Comparison of ENCODE assay signal across 8 cellular contexts in genomic region chr6:118895241-118895561, GRCh38. TPM values are rescaled to one million over a fixed set of nuclear protein-coding genes. Genes with fewer than 3 reads are reported as not detected.
DNase-seq lines count a peak whose midpoint lies in the region; ATAC-seq and TF ChIP-seq lines count a peak whose summit lies in the region.

No MANE protein-coding gene starts in this region.

- peak overlapping the region; percentile 43 for H3K4me2 ChIP-seq in neuronal stem cell (ENCODE audit: insufficient read depth, low read length, poor library complexity, severe bottlenecking)

- no peak for ATAC-seq in effector memory CD8-positive, alpha-beta T cell (replicated peaks)

- no peak overlapping the region for H3K14ac ChIP-seq in neuronal stem cell (ENCODE audit: low read length)

- TF ChIP-seq CTCF in Caco-2 (IDR thresholded peaks at IDR 0.05; ENCODE audit: insufficient read depth in 1 of 2, low read depth in 1 of 2, low read length in 1 of 2, severe bottlenecking in 1 of 2, unreplicated experiment in 1 of 2) = no peak

- no peaks in the 10 kb centered on the region for H3K9me3 Mint-ChIP-seq in Caco-2 (ENCODE audit: unreplicated experiment)
- no peaks in the 10 kb centered on the region for H3K9me3 Mint-ChIP-seq in effector memory CD8-positive, alpha-beta T cell

- no peaks in the 10 kb centered on the region for H3K4me1 Mint-ChIP-seq in Caco-2 (ENCODE audit: low read depth, unreplicated experiment)
- peaks cover 45 to 58% of the 10 kb centered on the region in 2 donors for H3K4me1 Mint-ChIP-seq in effector memory CD8-positive, alpha-beta T cell (ENCODE audit: low read depth in 2 of 2)

- intact Hi-C loops in Caco-2 (cut with micrococcal nuclease; ENCODE audit: unreplicated experiment) = loop anchor here (2.0 kb wide), 2 partner anchors 40 to 216 kb away; partner anchors contain the start of gene MCM9

- CTCF ChIA-PET in Caco-2 (lab: Charles Lee) = interaction anchor here (0.6 kb wide), 1 partner anchor 234 kb away, joined by 3 read pairs; no protein-coding TSS in a partner anchor

- peak overlapping the region; percentile 93 for H3K27ac ChIP-seq in neuronal stem cell (replicated peaks; ENCODE audit: low read length)

- no peak overlapping the region for H3K4ac ChIP-seq in neuronal stem cell (ENCODE audit: low read length)

- WGBS in neuronal stem cell (ENCODE audit: extremely low coverage in 2 of 2, insufficient read length in 2 of 2, insufficient replicate concordance in 1 of 2), 2 donors = no CpG with 5 or more reads among the region's 14 CpGs

- no peak overlapping the region for H4K8ac ChIP-seq in neuronal stem cell (ENCODE audit: low read depth, low read length)

- H3K36me3 ChIP-seq in Caco-2 (ENCODE audit: control insufficient read depth, insufficient read depth, low read length) (no peaks in the 10 kb centered on the region), neuronal stem cell (replicated peaks in 1 of 2; ENCODE audit: control insufficient read depth in 2 of 2, insufficient read depth in 2 of 2, low read length in 2 of 2) (peaks cover 0 to 45% of the 10 kb centered on the region in 2 donors)

- H3K27me3 ChIP-seq in Caco-2 (replicated peaks; ENCODE audit: control insufficient read depth, insufficient read depth, low read length) = no peaks in the 10 kb centered on the region
- no peaks in the 10 kb centered on the region for H3K27me3 ChIP-seq in neuronal stem cell (ENCODE audit: control insufficient read depth in 3 of 3, insufficient read depth in 3 of 3, low read depth in 1 of 3, low read length in 3 of 3)

- H3K9ac ChIP-seq in neuronal stem cell (ENCODE audit: low read depth, low read length, poor library complexity) = peak overlapping the region; percentile 97

- H2AFZ ChIP-seq in neuronal stem cell (ENCODE audit: low read length) = peak overlapping the region; percentile 59

- H3K27ac Mint-ChIP-seq in Caco-2 (ENCODE audit: unreplicated experiment) = peak overlapping the region; percentile 59
- H3K27ac Mint-ChIP-seq in effector memory CD8-positive, alpha-beta T cell = peak overlapping the region in 1 of 2 donors; percentile 98

- H3K4me1 ChIP-seq in Caco-2 (peaks cover 6% of the 10 kb centered on the region; the same call in 1 of the 2 replicates), neuronal stem cell (ENCODE audit: control insufficient read depth in 2 of 2, insufficient read depth in 1 of 2, low read depth in 1 of 2, low read length in 2 of 2) (peaks cover 11 to 13% of the 10 kb centered on the region in 2 donors)

- DNase-seq in Caco-2 (no peak), NCI-H526 treated with DMSO at 0.1 percent for 48 hours (lab: John Stamatoyannopoulos, UW) (peak; percentile 80), neuronal stem cell (ENCODE audit: low spot score) (no peak), DMS 273 treated with DMSO at 0.1 percent for 48 hours (lab: John Stamatoyannopoulos, UW) (no peak), GM19238 (ENCODE audit: insufficient read length, low spot score) (no peak), occipital lobe (lab: John Stamatoyannopoulos, UW) (no peak)
- DNase-seq in effector memory CD8-positive, alpha-beta T cell = no peak
- DNase-seq in stimulated activated naive CD4-positive, alpha-beta T cell (lab: John Stamatoyannopoulos, UW) = no peak

- peak overlapping the region; percentile 93 for H2BK5ac ChIP-seq in neuronal stem cell (ENCODE audit: low read length)

- no peaks in the 10 kb centered on the region for H3K79me1 ChIP-seq in neuronal stem cell (ENCODE audit: low read depth, low read length)

- POLR2A ChIA-PET in Caco-2 (lab: Charles Lee) = no interaction called here

- H2AK5ac ChIP-seq in neuronal stem cell (ENCODE audit: low read depth, low read length) = no peak overlapping the region

- no peak overlapping the region for H2BK15ac ChIP-seq in neuronal stem cell (ENCODE audit: low read length)

- BruUV-seq in Caco-2 (replicated peaks; lab: Mats Ljungman, UMichigan) = no TSS peak

- peaks cover 31% of the 10 kb centered on the region for H3K36me3 Mint-ChIP-seq in Caco-2 (ENCODE audit: insufficient read depth, unreplicated experiment)
- peaks cover 29% of the 10 kb centered on the region for H3K36me3 Mint-ChIP-seq in effector memory CD8-positive, alpha-beta T cell (ENCODE audit: insufficient read depth)

- H4K91ac ChIP-seq in neuronal stem cell (ENCODE audit: low read depth, low read length, poor library complexity) = no peak overlapping the region

- no peak overlapping the region for H2BK12ac ChIP-seq in neuronal stem cell (ENCODE audit: low read length)

- H3K4me3 Mint-ChIP-seq in Caco-2 (ENCODE audit: unreplicated experiment) = peak overlapping the region; percentile 81
- peak overlapping the region; percentile 57 to 100 for H3K4me3 Mint-ChIP-seq in effector memory CD8-positive, alpha-beta T cell

- H3K18ac ChIP-seq in neuronal stem cell (ENCODE audit: low read length) = peak overlapping the region; percentile 95

- H3K9me3 ChIP-seq in Caco-2 = no peaks in the 10 kb centered on the region
- H3K9me3 ChIP-seq in neuronal stem cell (replicated peaks in 1 of 2; ENCODE audit: control insufficient read depth in 2 of 2, insufficient read depth in 1 of 2, low read depth in 1 of 2, low read length in 2 of 2) = no peaks in the 10 kb centered on the region

- H2BK120ac ChIP-seq in neuronal stem cell (ENCODE audit: low read depth, low read length) = no peak overlapping the region

- H3K4me3 ChIP-seq in Caco-2 (ENCODE audit: low read depth, low read length) (peak overlapping the region; percentile 95), neuronal stem cell (ENCODE audit: low read length in 2 of 2) (peak overlapping the region; percentile 91 to 98)

- no peaks in the 10 kb centered on the region for H3K27me3 Mint-ChIP-seq in Caco-2 (ENCODE audit: insufficient read depth, unreplicated experiment)
- H3K27me3 Mint-ChIP-seq in effector memory CD8-positive, alpha-beta T cell = no peaks in the 10 kb centered on the region

- no peak overlapping the region for H3K23ac ChIP-seq in neuronal stem cell (ENCODE audit: low read depth, low read length, poor library complexity)

RNA-seq across cellular contexts. Expression of gene ASF1A, which starts 1.2 kb away (rescaled TPM):
- total RNA-seq in Caco-2 (2022) = 21.9 and 22.5 TPM in 2 replicates
- polyA plus RNA-seq in neuronal stem cell (2013, experiment 1 of 2) = 28.3 TPM
- 28.0 TPM for polyA plus RNA-seq in neuronal stem cell (2013, experiment 2 of 2)
- total RNA-seq in occipital lobe = 42.7 TPM

RNA-seq across cellular contexts. Expression of gene MCM9, which starts 39.8 kb away (rescaled TPM):
- total RNA-seq in Caco-2 (2022) = 13.4 and 14.4 TPM in 2 replicates
- 5.1 TPM for polyA plus RNA-seq in neuronal stem cell (2013, experiment 1 of 2)
- polyA plus RNA-seq in neuronal stem cell (2013, experiment 2 of 2) = 4.9 TPM
- 7.8 TPM for total RNA-seq in occipital lobe
